In genomic region chr22:38927033-38927789, GRCh38 we compare ENCODE assay signal across 8 cellular contexts. TPM values are rescaled to one million over a fixed set of nuclear protein-coding genes. Genes with fewer than 3 reads are reported as not detected.
DNase-seq lines count a peak whose midpoint lies in the region; ATAC-seq, FAIRE-seq and TF ChIP-seq lines count a peak whose summit lies in the region.

No MANE protein-coding gene starts in this region.

- peaks cover 5% of the 10 kb centered on the region for H3F3A ChIP-seq in neural progenitor cell (ENCODE audit: low read depth)

- no peaks in the 10 kb centered on the region for H3K79me2 ChIP-seq in neural progenitor cell (ENCODE audit: low read depth)

- no peak for FAIRE-seq in frontal cortex (lab: Jason Lieb, UNC)

- H3K27me3 ChIP-seq in neural progenitor cell (peaks cover 26% of the 10 kb centered on the region), thymus (ENCODE audit: control insufficient read depth, insufficient read depth) (no peaks in the 10 kb centered on the region)

- H3K9ac ChIP-seq in neural progenitor cell, result no peak overlapping the region

- H4K20me1 ChIP-seq in neural progenitor cell (ENCODE audit: low read depth), result no peaks in the 10 kb centered on the region

- H3K9me3 Mint-ChIP-seq in neural progenitor cell, result peaks cover 2% of the 10 kb centered on the region

- H3K9me3 ChIP-seq in neural progenitor cell (ENCODE audit: low read depth), result no peaks in the 10 kb centered on the region
- H3K9me3 ChIP-seq in thymus (ENCODE audit: control insufficient read depth), result no peaks in the 10 kb centered on the region

- H3K36me3 Mint-ChIP-seq in neural progenitor cell, result no peaks in the 10 kb centered on the region

- no peak for ATAC-seq in GM19023 (IDR thresholded peaks at IDR 0.05; ENCODE audit: unreplicated experiment)

- H3K27ac ChIP-seq in neural progenitor cell (no peak overlapping the region), thymus (ENCODE audit: low read depth) (no peak overlapping the region)

- no peak overlapping the region for H3K27ac Mint-ChIP-seq in neural progenitor cell

- H2AFZ ChIP-seq in neural progenitor cell (replicated peaks), result peak overlapping the region; percentile 27

- H3K4me2 ChIP-seq in neural progenitor cell, result peak overlapping the region; percentile 72

- DNase-seq in GM12865 (ENCODE audit: low read depth), result peak; percentile 77
- peak; percentile 44 for DNase-seq in NOMO-1 treated with DMSO at 0.1 percent for 48 hours (lab: John Stamatoyannopoulos, UW; ENCODE audit: unreplicated experiment)
- peak; percentile 20 for DNase-seq in activated gamma-delta T cell treated with anti-CD3 and anti-CD28 coated beads, Interleukin-2, amount 50 U/mL, for 16 hours (ENCODE audit: low read depth)
- peak; percentile 48 to 63 for DNase-seq in frontal cortex (ENCODE audit: low spot score in 2 of 2)
- DNase-seq in neural progenitor cell (ENCODE audit: low spot score), result peak; percentile 89
- DNase-seq in NK-92 (lab: John Stamatoyannopoulos, UW; ENCODE audit: unreplicated experiment), result no peak

- peak overlapping the region; percentile 72 for H3K4me3 Mint-ChIP-seq in neural progenitor cell

- H3K4me3 ChIP-seq in GM12865 (ENCODE audit: low read depth, low read length) (no peak overlapping the region), neural progenitor cell (peak overlapping the region; percentile 37), thymus (ENCODE audit: low read length) (peak overlapping the region; percentile 25)

- no peaks in the 10 kb centered on the region for H3K36me3 ChIP-seq in neural progenitor cell
- no peaks in the 10 kb centered on the region for H3K36me3 ChIP-seq in thymus (ENCODE audit: control insufficient read depth, insufficient read depth)

- peak; percentile 71 for TF ChIP-seq CTCF in GM12865 (IDR thresholded peaks at IDR 0.05; ENCODE audit: insufficient read depth, low read depth, low read length, missing control alignments)
- TF ChIP-seq CTCF in neural progenitor cell (IDR thresholded peaks at IDR 0.05), result peak; percentile 77

- peaks cover 14% of the 10 kb centered on the region for H3K4me1 Mint-ChIP-seq in neural progenitor cell

- WGBS in thymus, result 9% methylated on average over 39 of the region's 39 CpGs

- H3K27me3 Mint-ChIP-seq in neural progenitor cell (ENCODE audit: insufficient read depth, low read depth), result peaks cover 6% of the 10 kb centered on the region

- H3K4me1 ChIP-seq in neural progenitor cell, result no peaks in the 10 kb centered on the region
- no peaks in the 10 kb centered on the region for H3K4me1 ChIP-seq in thymus (ENCODE audit: control insufficient read depth, insufficient read depth, low read length)

RNA-seq across cellular contexts. Expression of gene APOBEC3A, which starts 30.2 kb away (rescaled TPM):
- total RNA-seq in frontal cortex (not detected), neural progenitor cell (ENCODE audit: low replicate concordance) (not detected in 2 replicates)
- 17.3 TPM for polyA plus RNA-seq in thymus

RNA-seq across cellular contexts. Expression of gene APOBEC3B, which starts 54.9 kb away (rescaled TPM):
- not detected for total RNA-seq in frontal cortex
- not detected in 2 replicates for total RNA-seq in neural progenitor cell (ENCODE audit: low replicate concordance)
- 9.2 TPM for polyA plus RNA-seq in thymus

RNA-seq across cellular contexts. Expression of gene CBX6, which starts 55.2 kb away (rescaled TPM):
- total RNA-seq in frontal cortex (30.2 TPM), neural progenitor cell (ENCODE audit: low replicate concordance) (14.0 and 29.7 TPM in 2 replicates)
- polyA plus RNA-seq in thymus, result 23.3 TPM
